32 cellular contexts compared by ENCODE assay signal in genomic region chr3:42246091-42246490, GRCh38. TPM values are rescaled to one million over a fixed set of nuclear protein-coding genes. Genes with fewer than 3 reads are reported as not detected.
"Had no signal": no experiment of that assay in that cellular context is flagged by ENCODE, and none has a peak within 500 bp of the region (broad histone marks: within the 10 kb centered on the region; RNA-seq: fewer than 3 reads in every experiment).

No MANE protein-coding gene starts in this region.

- H3K27ac Mint-ChIP-seq: natural killer cell; nephron; neural progenitor cell; progenitor cell of endocrine pancreas; stimulated activated effector memory CD8-positive, alpha-beta T cell treated with anti-CD3 and anti-CD28 coated beads, Interleukin-12 subunit alpha, Interleukin-12 subunit beta, amount 100 ng/mL, for 72 hours; stimulated activated naive B cell treated with anti-CD40 and anti-IgM and Interleukin-4, amounts not matched to agents 10 μg/mL and 1 μg/mL and 100 μg/mL, for 72 hours; stimulated activated naive CD8-positive, alpha-beta T cell treated with anti-CD3 and anti-CD28 coated beads, Interleukin-15, Interleukin-2, amounts not matched to agents 100 ng/mL and 50 ng/mL, for 24 hours had no signal

- H3K4me1 ChIP-seq: neural progenitor cell, parathyroid adenoma, psoas muscle, right lobe of liver, sigmoid colon, thyroid gland, upper lobe of right lung, uterus had no signal

- H3K9ac ChIP-seq: neural progenitor cell, parathyroid adenoma had no signal

- H3K79me2 ChIP-seq: parathyroid adenoma had no signal

- ATAC-seq: psoas muscle; right cardiac atrium; right lobe of liver; stimulated activated effector memory CD8-positive, alpha-beta T cell treated with anti-CD3 and anti-CD28 coated beads, Interleukin-12 subunit alpha, Interleukin-12 subunit beta, amount 100 ng/mL, for 72 hours; stimulated activated naive B cell treated with anti-CD40 and anti-IgM and Interleukin-4, amounts not matched to agents 10 μg/mL and 1 μg/mL and 100 μg/mL, for 72 hours; upper lobe of right lung had no signal

- H3K27ac ChIP-seq: neural progenitor cell, ovary, parathyroid adenoma, psoas muscle, right lobe of liver, sigmoid colon, stomach, thoracic aorta, thyroid gland, tibial nerve, upper lobe of right lung, uterus had no signal

- FAIRE-seq: small intestine had no signal

- H3K36me3 ChIP-seq: neural progenitor cell, ovary, right lobe of liver, sigmoid colon, stomach, thoracic aorta, thyroid gland, tibial nerve, upper lobe of right lung, uterus had no signal

- H3K27me3 ChIP-seq: ovary, right lobe of liver, sigmoid colon, thyroid gland, tibial nerve, upper lobe of right lung, uterus had no signal

- H3K4me2 ChIP-seq: neural progenitor cell had no signal

- H3K4me3 ChIP-seq: neural progenitor cell, ovary, psoas muscle, right lobe of liver, sigmoid colon, stomach, thoracic aorta, thyroid gland, tibial nerve, upper lobe of right lung, uterus had no signal

- H3K4me3 Mint-ChIP-seq: natural killer cell; nephron; neural progenitor cell; stimulated activated effector memory CD8-positive, alpha-beta T cell treated with anti-CD3 and anti-CD28 coated beads, Interleukin-12 subunit alpha, Interleukin-12 subunit beta, amount 100 ng/mL, for 72 hours; stimulated activated naive B cell treated with anti-CD40 and anti-IgM and Interleukin-4, amounts not matched to agents 10 μg/mL and 1 μg/mL and 100 μg/mL, for 72 hours; stimulated activated naive CD8-positive, alpha-beta T cell treated with anti-CD3 and anti-CD28 coated beads, Interleukin-15, Interleukin-2, amounts not matched to agents 100 ng/mL and 50 ng/mL, for 24 hours had no signal

- H2AFZ ChIP-seq: neural progenitor cell, parathyroid adenoma had no signal

- H3K36me3 Mint-ChIP-seq: natural killer cell; neural progenitor cell; stimulated activated effector memory CD8-positive, alpha-beta T cell treated with anti-CD3 and anti-CD28 coated beads, Interleukin-12 subunit alpha, Interleukin-12 subunit beta, amount 100 ng/mL, for 72 hours; stimulated activated naive B cell treated with anti-CD40 and anti-IgM and Interleukin-4, amounts not matched to agents 10 μg/mL and 1 μg/mL and 100 μg/mL, for 72 hours had no signal

- H3K9me3 ChIP-seq: ovary, psoas muscle, right lobe of liver, sigmoid colon, stomach, thoracic aorta, thyroid gland, tibial nerve, upper lobe of right lung, uterus had no signal

- DNase-seq: natural killer cell; occipital lobe; ovary; posterior cingulate gyrus; psoas muscle; right cardiac atrium; right lobe of liver; sigmoid colon; small intestine; stimulated activated CD4-positive, alpha-beta T cell treated with anti-CD3 and anti-CD28 coated beads, Interleukin-15, amount 100 ng/mL, for 24 hours; stimulated activated CD4-positive, alpha-beta T cell treated with anti-CD3 and anti-CD28 coated beads, Interleukin-2, amount 100 ng/mL, for 24 hours; stimulated activated CD4-positive, alpha-beta T cell treated with anti-CD3 and anti-CD28 coated beads, Interleukin-2, amount 100 ng/mL, for 48 hours; stimulated activated CD4-positive, alpha-beta T cell treated with anti-CD3 and anti-CD28 coated beads, Interleukin-4, amount 100 ng/mL, for 24 hours; stimulated activated naive B cell treated with anti-CD40 and anti-IgM and Interleukin-4, amounts not matched to agents 10 μg/mL and 1 μg/mL and 100 μg/mL, for 72 hours; stimulated activated naive CD4-positive, alpha-beta T cell treated with Interleukin-2 at 50 U/mL for 16 hours; stomach; thyroid gland; trophoblast cell; upper lobe of right lung; uterus had no signal

- H3K27me3 Mint-ChIP-seq: stimulated activated naive CD8-positive, alpha-beta T cell treated with anti-CD3 and anti-CD28 coated beads, Interleukin-15, Interleukin-2, amounts not matched to agents 100 ng/mL and 50 ng/mL, for 24 hours had no signal

- H3K4me1 Mint-ChIP-seq: nephron had no signal

- H3K9me3 Mint-ChIP-seq: natural killer cell; stimulated activated effector memory CD8-positive, alpha-beta T cell treated with anti-CD3 and anti-CD28 coated beads, Interleukin-12 subunit alpha, Interleukin-12 subunit beta, amount 100 ng/mL, for 72 hours; stimulated activated naive B cell treated with anti-CD40 and anti-IgM and Interleukin-4, amounts not matched to agents 10 μg/mL and 1 μg/mL and 100 μg/mL, for 72 hours; stimulated activated naive CD8-positive, alpha-beta T cell treated with anti-CD3 and anti-CD28 coated beads, Interleukin-15, Interleukin-2, amounts not matched to agents 100 ng/mL and 50 ng/mL, for 24 hours had no signal

RNA-seq across cellular contexts. Expression of gene CCK, which starts 19.9 kb away (rescaled TPM):
- total RNA-seq: osteoblast, ovary, psoas muscle, right cardiac atrium, right lobe of liver, subcutaneous adipose tissue, thoracic aorta, tibial nerve, urinary bladder, uterus had no signal
- polyA plus RNA-seq: neural cell, ovary, right cardiac atrium, urinary bladder had no signal
